Comparison of ENCODE assay signal across 8 cellular contexts in genomic region chrX:132092439-132093065, GRCh38. TPM values are rescaled to one million over a fixed set of nuclear protein-coding genes. Genes with fewer than 3 reads are reported as not detected.
DNase-seq lines count a peak whose midpoint lies in the region; ATAC-seq and TF ChIP-seq lines count a peak whose summit lies in the region.

No MANE protein-coding gene starts in this region.

- H3K9me3 ChIP-seq in testis: no peaks in the 10 kb centered on the region

- H3K36me3 ChIP-seq in testis (ENCODE audit: low read depth, missing control alignments): no peaks in the 10 kb centered on the region

- intact Hi-C loops in testis (cut with DNase I; ENCODE audit: low total_unique reads): loop anchor here (10.0 kb wide), 1 partner anchor 122 kb away; the partner anchor contains the start of gene RAP2C

- H3K4me3 ChIP-seq in epithelial cell of proximal tubule (ENCODE audit: low read depth, low read length): no peak overlapping the region
- H3K4me3 ChIP-seq in testis: no peak overlapping the region

- peaks cover 5% of the 10 kb centered on the region for H3K27me3 Mint-ChIP-seq in nephron (ENCODE audit: low read depth)

- 56% methylated on average over 7 of the region's 7 CpGs for WGBS in testis, 2 donors

- H3K9me3 Mint-ChIP-seq in nephron: no peaks in the 10 kb centered on the region

- peaks cover 26% of the 10 kb centered on the region for H3K4me1 Mint-ChIP-seq in nephron

- no peaks in the 10 kb centered on the region for H3K36me3 Mint-ChIP-seq in nephron (ENCODE audit: low read depth)

- no peaks in the 10 kb centered on the region for H3K4me1 ChIP-seq in testis

- H3K27ac ChIP-seq in testis: no peak overlapping the region

- ATAC-seq in GM18867 (IDR thresholded peaks at IDR 0.05; ENCODE audit: unreplicated experiment) (peak; percentile 97), HG03354 (IDR thresholded peaks at IDR 0.05; ENCODE audit: poor library complexity, severe bottlenecking, unreplicated experiment) (peak; percentile 95)

- H3K27me3 ChIP-seq in testis: no peaks in the 10 kb centered on the region

- peak overlapping the region in 2 of 3 experiments; percentile 16 to 58 for H3K27ac Mint-ChIP-seq in nephron

- TF ChIP-seq CTCF in AG09319 (IDR thresholded peaks at IDR 0.05; ENCODE audit: low read depth, low read length) (peak; percentile 86), epithelial cell of proximal tubule (conservative IDR thresholded peaks at IDR 0.05; ENCODE audit: low read depth, low read length) (peak; percentile 70), nephron (IDR thresholded peaks at IDR 0.05; ENCODE audit: unreplicated experiment in 3 of 3) (peak; percentile 91 to 92 (median 91)), testis (IDR thresholded peaks at IDR 0.05) (peak; percentile 35 to 78 (median 64))

- H3K4me3 Mint-ChIP-seq in nephron: no peak overlapping the region

- DNase-seq in AG09319 (ENCODE audit: extremely low read depth, low read depth): peak; percentile 27
- peak; percentile 74 for DNase-seq in NCI-H69 (lab: John Stamatoyannopoulos, UW)
- peak; percentile 67 for DNase-seq in activated CD8-positive, alpha-beta memory T cell treated with anti-CD3 and anti-CD28 coated beads for 24 hours
- DNase-seq in epithelial cell of proximal tubule (ENCODE audit: low read depth): peak; percentile 19
- DNase-seq in testis: peak; percentile 76

- TF ChIP-seq POLR2A in testis (IDR thresholded peaks at IDR 0.05): no peak

RNA-seq across cellular contexts. Expression of gene FRMD7, which starts 35.3 kb away (rescaled TPM):
- total RNA-seq in epithelial cell of proximal tubule: not detected in 2 replicates
- under 1 TPM in 1 of 2 donors, not detected in 1; 0.06 TPM for total RNA-seq in testis
- 0.11 TPM for polyA plus RNA-seq in testis (ENCODE audit: insufficient read depth, low read depth, low replicate concordance)

Comparison
In these comparisons a context has a peak if more than half of its experiments do, and no peak if none do; other contexts are left out.
1. DNase-seq: peak in every context shown above with its lines; median percentile 76 in testis; 74 in NCI-H69; 67 in activated CD8-positive, alpha-beta memory T cell treated with anti-CD3 and anti-CD28 coated beads for 24 hours; 27 in AG09319; 19 in epithelial cell of proximal tubule.